In the genomic region with DNA sequence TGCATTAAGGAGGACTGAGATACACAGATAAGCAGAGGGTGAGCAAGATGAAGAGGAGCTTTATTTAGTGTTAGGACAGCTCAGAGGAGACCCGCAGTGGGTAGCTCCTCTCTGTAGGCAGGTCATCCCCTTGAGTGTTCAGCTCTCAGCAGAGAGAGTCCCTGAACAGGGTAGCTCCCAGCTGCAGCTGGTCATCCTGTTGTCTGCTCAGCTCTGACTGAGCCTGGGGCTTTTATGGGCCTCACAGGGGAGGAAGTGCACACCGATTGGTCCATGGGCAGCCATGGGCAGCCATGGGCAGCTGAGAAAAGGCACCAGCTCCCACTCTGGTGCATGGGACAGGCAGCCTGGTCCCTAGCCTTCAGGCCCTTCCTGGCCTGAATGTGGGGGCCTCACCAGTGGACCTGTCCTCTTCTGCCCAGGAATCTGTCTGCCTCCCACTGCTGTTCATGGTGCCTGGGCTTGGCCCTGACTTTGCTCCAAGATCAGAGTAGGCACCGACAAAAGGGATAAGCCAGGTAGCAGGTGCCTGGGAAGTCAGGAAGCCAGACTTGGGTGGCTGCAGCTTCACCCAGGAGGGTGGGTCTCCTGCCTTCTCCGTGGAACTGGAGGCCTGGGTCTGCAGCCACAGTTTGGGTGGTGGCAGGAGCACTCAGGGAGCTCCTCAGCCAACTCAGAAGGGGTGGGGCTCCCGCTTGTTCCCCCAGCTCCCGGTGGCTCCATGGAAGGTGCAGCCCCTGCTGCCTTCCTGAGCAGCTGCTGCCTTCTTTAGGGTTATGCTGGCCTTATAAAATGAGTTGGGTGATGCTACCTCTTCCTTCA, we compare ENCODE assay signal across 2 cellular contexts.
TF ChIP-seq lines count a peak whose summit lies in the region.

No MANE protein-coding gene starts in this region.

TF ChIP-seq in A549, 52 proteins besides CTCF, POLR2A, EP300 and RAD21:
- TF ChIP-seq HOXA7 (CRISPR knock-in tag; IDR thresholded peaks at IDR 0.05) (no peak), NPAS2 (CRISPR knock-in tag; IDR thresholded peaks at IDR 0.05; ENCODE audit: borderline replicate concordance) (no peak), SMC3 (IDR thresholded peaks at IDR 0.05) (no peak), EHMT2 (IDR thresholded peaks at IDR 0.05; ENCODE audit: low read depth) (no peak), CBX2 (IDR thresholded peaks at IDR 0.05; ENCODE audit: borderline replicate concordance, low read depth) (no peak), KDM5A (IDR thresholded peaks at IDR 0.05) (no peak), HOXB13 (CRISPR knock-in tag; IDR thresholded peaks at IDR 0.05; ENCODE audit: low read depth) (no peak), CEBPB (IDR thresholded peaks at IDR 0.05) (no peak), MAFK (IDR thresholded peaks at IDR 0.05; ENCODE audit: partially characterized antibody) (no peak), RARB (CRISPR knock-in tag; IDR thresholded peaks at IDR 0.05) (no peak), TP53 (CRISPR knock-in tag; IDR thresholded peaks at IDR 0.05) (no peak), SREBF2 (IDR thresholded peaks at IDR 0.05) (no peak), RNF2 (IDR thresholded peaks at IDR 0.05; ENCODE audit: borderline replicate concordance, low read depth) (no peak)
- TF ChIP-seq, protein P1, sequence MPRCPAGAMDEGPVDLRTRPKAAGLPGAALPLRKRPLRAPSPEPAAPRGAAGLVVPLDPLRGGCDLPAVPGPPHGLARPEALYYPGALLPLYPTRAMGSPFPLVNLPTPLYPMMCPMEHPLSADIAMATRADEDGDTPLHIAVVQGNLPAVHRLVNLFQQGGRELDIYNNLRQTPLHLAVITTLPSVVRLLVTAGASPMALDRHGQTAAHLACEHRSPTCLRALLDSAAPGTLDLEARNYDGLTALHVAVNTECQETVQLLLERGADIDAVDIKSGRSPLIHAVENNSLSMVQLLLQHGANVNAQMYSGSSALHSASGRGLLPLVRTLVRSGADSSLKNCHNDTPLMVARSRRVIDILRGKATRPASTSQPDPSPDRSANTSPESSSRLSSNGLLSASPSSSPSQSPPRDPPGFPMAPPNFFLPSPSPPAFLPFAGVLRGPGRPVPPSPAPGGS (IDR thresholded peaks at IDR 0.05): no peak

TF ChIP-seq in H1, 55 proteins besides CTCF, POLR2A, EP300 and RAD21:
- TF ChIP-seq RXRA (IDR thresholded peaks at IDR 0.05; ENCODE audit: insufficient read depth, low read depth, low read length) (no peak), SP1 (IDR thresholded peaks at IDR 0.05; ENCODE audit: low read depth, low read length) (no peak), GABPA (IDR thresholded peaks at IDR 0.05; ENCODE audit: borderline replicate concordance, insufficient read depth, low read length) (no peak), RBBP5 (IDR thresholded peaks at IDR 0.05; ENCODE audit: borderline replicate concordance, low read depth, low read length) (no peak), CREB1 (IDR thresholded peaks at IDR 0.05) (no peak), SIRT6 (IDR thresholded peaks at IDR 0.05; ENCODE audit: low read length) (no peak), KDM1A (IDR thresholded peaks at IDR 0.05; ENCODE audit: borderline replicate concordance, low read length) (no peak), ZNF274 (IDR thresholded peaks at IDR 0.05; ENCODE audit: borderline replicate concordance, extremely low read depth, low read length) (no peak), BACH1 (IDR thresholded peaks at IDR 0.05; ENCODE audit: low read length) (no peak), GTF2F1 (IDR thresholded peaks at IDR 0.05; ENCODE audit: borderline replicate concordance, low read depth, low read length) (no peak), EGR1 (IDR thresholded peaks at IDR 0.05; ENCODE audit: borderline replicate concordance, low read depth, low read length) (no peak), SP2 (IDR thresholded peaks at IDR 0.05; ENCODE audit: low read length) (no peak), RNF2 (IDR thresholded peaks at IDR 0.05; ENCODE audit: borderline replicate concordance, low read depth, low read length, missing control alignments, poor library complexity, severe bottlenecking) (no peak)
- TF ChIP-seq, protein P2, sequence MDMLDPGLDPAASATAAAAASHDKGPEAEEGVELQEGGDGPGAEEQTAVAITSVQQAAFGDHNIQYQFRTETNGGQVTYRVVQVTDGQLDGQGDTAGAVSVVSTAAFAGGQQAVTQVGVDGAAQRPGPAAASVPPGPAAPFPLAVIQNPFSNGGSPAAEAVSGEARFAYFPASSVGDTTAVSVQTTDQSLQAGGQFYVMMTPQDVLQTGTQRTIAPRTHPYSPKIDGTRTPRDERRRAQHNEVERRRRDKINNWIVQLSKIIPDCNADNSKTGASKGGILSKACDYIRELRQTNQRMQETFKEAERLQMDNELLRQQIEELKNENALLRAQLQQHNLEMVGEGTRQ (IDR thresholded peaks at IDR 0.05; ENCODE audit: low read length): no peak
